ENCODE assay signal across 1 cellular context in genomic region chr5:140181002-140181483, GRCh38.
TF ChIP-seq lines count a peak whose summit lies in the region.

No MANE protein-coding gene starts in this region.

TF ChIP-seq in GM23338, 12 proteins besides CTCF, POLR2A, EP300 and RAD21 (continued from another document):
- TF ChIP-seq ZNF462 (CRISPR knock-in tag; IDR thresholded peaks at IDR 0.05) (no peak), NANOG (IDR thresholded peaks at IDR 0.05; ENCODE audit: borderline replicate concordance) (no peak), ZNF331 (CRISPR knock-in tag; IDR thresholded peaks at IDR 0.05; ENCODE audit: low read depth) (no peak), STAT1 (IDR thresholded peaks at IDR 0.05; ENCODE audit: unreplicated experiment) (no peak), EZH2 (IDR thresholded peaks at IDR 0.05; ENCODE audit: low read depth, unreplicated experiment) (no peak), ETS1 (IDR thresholded peaks at IDR 0.05) (no peak), JUNB (IDR thresholded peaks at IDR 0.05; ENCODE audit: unreplicated experiment) (no peak), CREB1 (CRISPR knock-in tag; IDR thresholded peaks at IDR 0.05; ENCODE audit: low read depth) (no peak), REST (IDR thresholded peaks at IDR 0.05; ENCODE audit: unreplicated experiment) (no peak)
